ENCODE assay signal across 12 cellular contexts in genomic region chr3:136734382-136735070, GRCh38. TPM values are rescaled to one million over a fixed set of nuclear protein-coding genes. Genes with fewer than 3 reads are reported as not detected.
A peak's percentile ranks its signal among the peaks of the same experiment; 100 is the strongest.
DNase-seq lines count a peak whose midpoint lies in the region; ATAC-seq and TF ChIP-seq lines count a peak whose summit lies in the region.
"Had no signal": no experiment of that assay in that cellular context is flagged by ENCODE, and none has a peak within 500 bp of the region (broad histone marks: within the 10 kb centered on the region; RNA-seq: fewer than 3 reads in every experiment).

No MANE protein-coding gene starts in this region.

- H3K9me3 Mint-ChIP-seq in activated T-cell treated with anti-CD3 and anti-CD28 coated beads, Interleukin-2, amount 50 U/mL, for 24 hours, result no peaks in the 10 kb centered on the region
- no peaks in the 10 kb centered on the region for H3K9me3 Mint-ChIP-seq in neural crest cell
- no peaks in the 10 kb centered on the region for H3K9me3 Mint-ChIP-seq in glutamatergic neuron (ENCODE audit: unreplicated experiment)

- ATAC-seq in HG03469 (IDR thresholded peaks at IDR 0.05; ENCODE audit: unreplicated experiment), result no peak

- peaks cover 65% of the 10 kb centered on the region for H3K4me1 Mint-ChIP-seq in activated T-cell treated with anti-CD3 and anti-CD28 coated beads, Interleukin-2, amount 50 U/mL, for 24 hours (ENCODE audit: low read depth)
- H3K4me1 Mint-ChIP-seq in neural crest cell (peaks cover 34% of the 10 kb centered on the region), glutamatergic neuron (ENCODE audit: low read depth, unreplicated experiment) (no peaks in the 10 kb centered on the region)

- no peak overlapping the region for H3K27ac ChIP-seq in uterus
- H3K27ac ChIP-seq: HL-60 had no signal

- intact Hi-C loops in uterus (cut with DNase I; ENCODE audit: low total_unique reads), result no loop called here

- H3K27me3 Mint-ChIP-seq in activated T-cell treated with anti-CD3 and anti-CD28 coated beads, Interleukin-2, amount 50 U/mL, for 24 hours, result no peaks in the 10 kb centered on the region
- H3K27me3 Mint-ChIP-seq in neural crest cell (ENCODE audit: low read depth) (no peaks in the 10 kb centered on the region), glutamatergic neuron (ENCODE audit: unreplicated experiment) (no peaks in the 10 kb centered on the region)

- H3K36me3 Mint-ChIP-seq in activated T-cell treated with anti-CD3 and anti-CD28 coated beads, Interleukin-2, amount 50 U/mL, for 24 hours (ENCODE audit: low read depth), result peaks cover 18% of the 10 kb centered on the region
- H3K36me3 Mint-ChIP-seq in neural crest cell (ENCODE audit: low read depth) (no peaks in the 10 kb centered on the region), glutamatergic neuron (ENCODE audit: unreplicated experiment) (no peaks in the 10 kb centered on the region)

- H3K36me3 ChIP-seq in uterus, result no peaks in the 10 kb centered on the region
- H3K36me3 ChIP-seq: pancreas had no signal

- no peaks in the 10 kb centered on the region for H3K27me3 ChIP-seq in uterus
- H3K27me3 ChIP-seq: pancreas had no signal

- H3K9me3 ChIP-seq in uterus, result no peaks in the 10 kb centered on the region
- H3K9me3 ChIP-seq: pancreas had no signal

- DNase-seq in activated T-cell treated with anti-CD3 and anti-CD28 coated beads, Interleukin-2, amount 50 U/mL, for 24 hours, result no peak
- DNase-seq in activated T-cell treated with anti-CD3 and anti-CD28 coated beads, Interleukin-2, amount 50 U/mL, for 48 hours, result no peak
- DNase-seq in NB4 (ENCODE audit: low read depth), result peak; percentile 21
- DNase-seq in dermis blood vessel endothelial cell, result peak; percentile 70
- DNase-seq in neural crest cell (ENCODE audit: low read depth, low spot score), result no peak
- no peak for DNase-seq in uterus
- no peak for DNase-seq in glutamatergic neuron
- DNase-seq: activated CD4-positive, CD25-positive, alpha-beta regulatory T cell treated with anti-CD3 and anti-CD28 coated beads, Interleukin-2, amount 50 U/mL, for 72 hours; kidney glomerular epithelial cell; pancreas had no signal

- H3K27ac Mint-ChIP-seq in activated T-cell treated with anti-CD3 and anti-CD28 coated beads, Interleukin-2, amount 50 U/mL, for 24 hours, result peak overlapping the region; percentile 57
- H3K27ac Mint-ChIP-seq in neural crest cell (ENCODE audit: unreplicated experiment) (no peak overlapping the region), glutamatergic neuron (ENCODE audit: unreplicated experiment) (no peak overlapping the region)

- TF ChIP-seq CTCF in NB4 (IDR thresholded peaks at IDR 0.05; ENCODE audit: low read depth, low read length), result peak; percentile 24
- no peak for TF ChIP-seq CTCF in neural crest cell (conservative IDR thresholded peaks at IDR 0.05)
- no peak for TF ChIP-seq CTCF in uterus (IDR thresholded peaks at IDR 0.05)
- no peak for TF ChIP-seq CTCF in glutamatergic neuron (IDR thresholded peaks at IDR 0.05; ENCODE audit: partially characterized antibody, unreplicated experiment)

- no peak for TF ChIP-seq POLR2A in NB4 (IDR thresholded peaks at IDR 0.05; ENCODE audit: extremely low read depth, insufficient read length)
- no peak for TF ChIP-seq POLR2A in uterus (IDR thresholded peaks at IDR 0.05)

- H3K4me3 ChIP-seq in NB4 (ENCODE audit: low read depth, low read length) (no peak overlapping the region), uterus (no peak overlapping the region)
- H3K4me3 ChIP-seq: pancreas had no signal

- H3K4me1 ChIP-seq in uterus, result peaks cover 4 to 12% of the 10 kb centered on the region in 2 donors

- H3K4me3 Mint-ChIP-seq in activated T-cell treated with anti-CD3 and anti-CD28 coated beads, Interleukin-2, amount 50 U/mL, for 24 hours, result no peak overlapping the region
- H3K4me3 Mint-ChIP-seq in neural crest cell (peak overlapping the region; percentile 11), glutamatergic neuron (ENCODE audit: unreplicated experiment) (no peak overlapping the region)

RNA-seq across cellular contexts. Expression of gene STAG1, which starts 17.7 kb away (rescaled TPM):
- 45.8 and 47.2 TPM in 2 replicates for total RNA-seq in dermis blood vessel endothelial cell
- 44.2 and 47.0 TPM in 2 replicates for total RNA-seq in neural crest cell
- 100 to 1,000 TPM in 1 of 4 donors, 10 to 100 TPM in 3; 41.5 to 139 (median 86.0) TPM for total RNA-seq in uterus
- 22.8 TPM for total RNA-seq in glutamatergic neuron (ENCODE audit: unreplicated experiment)

Comparison
In these comparisons a context has a peak if more than half of its experiments do, and no peak if none do; other contexts are left out.
1. DNase-seq: peak in NB4 (single experiment) and dermis blood vessel endothelial cell (single experiment); none in activated T-cell treated with anti-CD3 and anti-CD28 coated beads, Interleukin-2, amount 50 U/mL, for 24 hours (single experiment), activated T-cell treated with anti-CD3 and anti-CD28 coated beads, Interleukin-2, amount 50 U/mL, for 48 hours (0 of 2), neural crest cell (single experiment), uterus (0 of 2) and glutamatergic neuron (single experiment).